ENCODE assay signal across 17 cellular contexts in genomic region chr17:45115871-45116270, GRCh38.
"Had no signal": no experiment of that assay in that cellular context is flagged by ENCODE, and none has a peak within 500 bp of the region (broad histone marks: within the 10 kb centered on the region; RNA-seq: fewer than 3 reads in every experiment).

No MANE protein-coding gene starts in this region.

- H3K9me3 Mint-ChIP-seq: activated naive CD8-positive, alpha-beta T cell treated with anti-CD3 and anti-CD28 coated beads, Interleukin-2, amount 10 ng/mL, durations not matched to agents 7 days and 5 days; activated T-cell treated with anti-CD3 and anti-CD28 coated beads, Interleukin-2, amount 50 U/mL, for 4 hours; central memory CD8-positive, alpha-beta T cell; immature natural killer cell; naive thymus-derived CD4-positive, alpha-beta T cell; stimulated activated naive CD8-positive, alpha-beta T cell treated with anti-CD3 and anti-CD28 coated beads, Interleukin-15, Interleukin-2, amounts not matched to agents 100 ng/mL and 50 ng/mL, for 24 hours had no signal

- H3K27ac Mint-ChIP-seq: activated naive CD8-positive, alpha-beta T cell treated with anti-CD3 and anti-CD28 coated beads, Interleukin-2, amount 10 ng/mL, durations not matched to agents 7 days and 5 days; stimulated activated naive CD8-positive, alpha-beta T cell treated with anti-CD3 and anti-CD28 coated beads, Interleukin-15, Interleukin-2, amounts not matched to agents 100 ng/mL and 50 ng/mL, for 24 hours had no signal

- H3K4me3 ChIP-seq: SK-N-MC, testis had no signal

- H3K27me3 Mint-ChIP-seq: central memory CD8-positive, alpha-beta T cell; naive thymus-derived CD4-positive, alpha-beta T cell; stimulated activated naive CD8-positive, alpha-beta T cell treated with anti-CD3 and anti-CD28 coated beads, Interleukin-15, Interleukin-2, amounts not matched to agents 100 ng/mL and 50 ng/mL, for 24 hours had no signal

- H3K9me3 ChIP-seq: testis had no signal

- H3K4me1 Mint-ChIP-seq: activated naive CD8-positive, alpha-beta T cell treated with anti-CD3 and anti-CD28 coated beads, Interleukin-2, amount 10 ng/mL, durations not matched to agents 7 days and 5 days; central memory CD8-positive, alpha-beta T cell; immature natural killer cell; naive thymus-derived CD4-positive, alpha-beta T cell had no signal

- FAIRE-seq: TTC549 had no signal

- H3K36me3 Mint-ChIP-seq: activated naive CD8-positive, alpha-beta T cell treated with anti-CD3 and anti-CD28 coated beads, Interleukin-2, amount 10 ng/mL, durations not matched to agents 7 days and 5 days; immature natural killer cell; naive thymus-derived CD4-positive, alpha-beta T cell had no signal

- DNase-seq: activated CD4-positive, alpha-beta T cell treated with anti-CD3 and anti-CD28 coated beads, Interleukin-2, amount 50 U/mL, for 48 hours; activated CD4-positive, CD25-positive, alpha-beta regulatory T cell treated with anti-CD3 and anti-CD28 coated beads, Interleukin-2, amount 50 U/mL, for 72 hours; activated gamma-delta T cell treated with Interleukin-2 at 50 U/mL for 16 hours; activated naive CD8-positive, alpha-beta T cell treated with anti-CD3 and anti-CD28 coated beads, Interleukin-2, amount 10 ng/mL, durations not matched to agents 7 days and 5 days; activated T-cell treated with anti-CD3 and anti-CD28 coated beads, Interleukin-2, amount 50 U/mL, for 4 hours; effector memory CD4-positive, alpha-beta T cell; immature natural killer cell; mammary epithelial cell; naive thymus-derived CD4-positive, alpha-beta T cell; occipital lobe; stimulated activated CD4-positive, alpha-beta T cell treated with anti-CD3 and anti-CD28 coated beads, Interleukin-2, amount 100 ng/mL, for 48 hours; testis had no signal

- ATAC-seq: activated T-cell treated with anti-CD3 and anti-CD28 coated beads, Interleukin-2, amount 50 U/mL, for 4 hours; left lobe of liver; naive thymus-derived CD4-positive, alpha-beta T cell had no signal

- H3K27ac ChIP-seq: SK-N-MC, testis had no signal

- H3K4me3 Mint-ChIP-seq: activated naive CD8-positive, alpha-beta T cell treated with anti-CD3 and anti-CD28 coated beads, Interleukin-2, amount 10 ng/mL, durations not matched to agents 7 days and 5 days; activated T-cell treated with anti-CD3 and anti-CD28 coated beads, Interleukin-2, amount 50 U/mL, for 4 hours; central memory CD8-positive, alpha-beta T cell; immature natural killer cell; naive thymus-derived CD4-positive, alpha-beta T cell; stimulated activated naive CD8-positive, alpha-beta T cell treated with anti-CD3 and anti-CD28 coated beads, Interleukin-15, Interleukin-2, amounts not matched to agents 100 ng/mL and 50 ng/mL, for 24 hours had no signal

- H3K27me3 ChIP-seq: testis had no signal
